Comparison of ENCODE assay signal across 11 cellular contexts in genomic region chr11:9787981-9788521, GRCh38.
DNase-seq lines count a peak whose midpoint lies in the region; ATAC-seq and TF ChIP-seq lines count a peak whose summit lies in the region.
"Had no signal": no experiment of that assay in that cellular context is flagged by ENCODE, and none has a peak within 500 bp of the region (broad histone marks: within the 10 kb centered on the region; RNA-seq: fewer than 3 reads in every experiment).

No MANE protein-coding gene starts in this region.

- H3K9ac ChIP-seq in MM.1S (ENCODE audit: low read length), result no peak overlapping the region
- H3K9ac ChIP-seq: neural progenitor cell had no signal

- no peaks in the 10 kb centered on the region for H4K20me1 ChIP-seq in MM.1S (ENCODE audit: insufficient read depth, low read length)

- no peak overlapping the region for H2AFZ ChIP-seq in MM.1S (ENCODE audit: low read length)
- H2AFZ ChIP-seq: neural progenitor cell had no signal

- H3F3A ChIP-seq in MM.1S (ENCODE audit: insufficient read depth, low read length), result no peaks in the 10 kb centered on the region

- no peaks in the 10 kb centered on the region for H3K4me1 ChIP-seq in mucosa of descending colon (ENCODE audit: low read depth)
- H3K4me1 ChIP-seq in CD8-positive, alpha-beta memory T cell (ENCODE audit: insufficient read depth, low read length), result no peaks in the 10 kb centered on the region
- H3K4me1 ChIP-seq in effector memory CD4-positive, alpha-beta T cell (ENCODE audit: control insufficient read depth, insufficient read depth, low read length, poor library complexity, severe bottlenecking), result no peaks in the 10 kb centered on the region
- no peaks in the 10 kb centered on the region for H3K4me1 ChIP-seq in MM.1S (ENCODE audit: low read length)
- H3K4me1 ChIP-seq: neural progenitor cell had no signal

- no peaks in the 10 kb centered on the region for H3K36me3 ChIP-seq in mucosa of descending colon (ENCODE audit: low read depth)
- no peaks in the 10 kb centered on the region for H3K36me3 ChIP-seq in CD8-positive, alpha-beta memory T cell (ENCODE audit: insufficient read depth, low read length)
- peaks cover 6% of the 10 kb centered on the region for H3K36me3 ChIP-seq in effector memory CD4-positive, alpha-beta T cell (ENCODE audit: control insufficient read depth, insufficient read depth, low read length)
- H3K36me3 ChIP-seq in MM.1S (replicated peaks; ENCODE audit: insufficient read depth, low read length), result no peaks in the 10 kb centered on the region
- H3K36me3 ChIP-seq: neural progenitor cell had no signal

- H3K4me3 ChIP-seq in mucosa of descending colon (no peak overlapping the region), MM.1S (ENCODE audit: low read length) (no peak overlapping the region)
- H3K4me3 ChIP-seq in CD8-positive, alpha-beta memory T cell (ENCODE audit: low read length), result no peak overlapping the region
- H3K4me3 ChIP-seq in effector memory CD4-positive, alpha-beta T cell (ENCODE audit: insufficient read depth, low read depth, low read length, poor library complexity, severe bottlenecking), result no peak overlapping the region
- H3K4me3 ChIP-seq: neural progenitor cell, SK-N-MC had no signal

- ATAC-seq in mucosa of descending colon (peak; percentile 15), GM18517 (IDR thresholded peaks at IDR 0.05; ENCODE audit: unreplicated experiment) (no peak)

- intact Hi-C loops in mucosa of descending colon (cut with DNase I, micrococcal nuclease), result no loop called here

- H3K9me2 ChIP-seq in MM.1S (replicated peaks; ENCODE audit: insufficient read depth, low read length), result no peaks in the 10 kb centered on the region

- no peak overlapping the region for H3K27ac ChIP-seq in CD8-positive, alpha-beta memory T cell (ENCODE audit: low read depth, low read length)
- H3K27ac ChIP-seq in effector memory CD4-positive, alpha-beta T cell (ENCODE audit: insufficient read depth, low read length, poor library complexity, severe bottlenecking), result no peak overlapping the region
- H3K27ac ChIP-seq in MM.1S (ENCODE audit: low read length), result no peak overlapping the region
- H3K27ac ChIP-seq: neural progenitor cell, SK-N-MC had no signal

- H3K27me3 Mint-ChIP-seq in CD8-positive, alpha-beta memory T cell, result no peaks in the 10 kb centered on the region

- CTCF ChIA-PET in CD8-positive, alpha-beta memory T cell (lab: Charles Lee), result interaction anchor here (1.1 kb wide), 1 partner anchor 519 kb away, joined by 4 read pairs; no protein-coding TSS in a partner anchor

- no peaks in the 10 kb centered on the region for H3K79me2 ChIP-seq in MM.1S (ENCODE audit: low read length)

- TF ChIP-seq CTCF in mucosa of descending colon (IDR thresholded peaks at IDR 0.05) (no peak), MM.1S (IDR thresholded peaks at IDR 0.05; ENCODE audit: low read length) (no peak)

- H3K4me1 Mint-ChIP-seq in CD8-positive, alpha-beta memory T cell, result no peaks in the 10 kb centered on the region
- H3K4me1 Mint-ChIP-seq: neural progenitor cell had no signal

- peak overlapping the region in 3 of 8 donors; percentile 17 to 20 (median 17) for H3K27ac Mint-ChIP-seq in CD8-positive, alpha-beta memory T cell
- H3K27ac Mint-ChIP-seq: neural progenitor cell had no signal

- H3K4me3 Mint-ChIP-seq in CD8-positive, alpha-beta memory T cell, result no peak overlapping the region
- H3K4me3 Mint-ChIP-seq: neural progenitor cell had no signal

- H3K36me3 Mint-ChIP-seq in CD8-positive, alpha-beta memory T cell, result peaks cover 3 to 48% (median 10%) of the 10 kb centered on the region in 3 donors

- no peaks in the 10 kb centered on the region for H3K27me3 ChIP-seq in CD8-positive, alpha-beta memory T cell (ENCODE audit: insufficient read depth, low read length, poor library complexity, severe bottlenecking)
- no peaks in the 10 kb centered on the region for H3K27me3 ChIP-seq in effector memory CD4-positive, alpha-beta T cell (replicated peaks; ENCODE audit: control insufficient read depth, insufficient read depth, low read length, poor library complexity, severe bottlenecking)
- H3K27me3 ChIP-seq in MM.1S (replicated peaks; ENCODE audit: insufficient read depth, low read length), result no peaks in the 10 kb centered on the region
- H3K27me3 ChIP-seq: neural progenitor cell had no signal

- no peak overlapping the region for H3K4me2 ChIP-seq in MM.1S (ENCODE audit: low read depth, low read length)
- H3K4me2 ChIP-seq: neural progenitor cell had no signal

- H3K9me3 ChIP-seq in mucosa of descending colon (no peaks in the 10 kb centered on the region), MM.1S (replicated peaks; ENCODE audit: insufficient read depth, low read length) (no peaks in the 10 kb centered on the region)
- no peaks in the 10 kb centered on the region for H3K9me3 ChIP-seq in CD8-positive, alpha-beta memory T cell (ENCODE audit: low read length)
- H3K9me3 ChIP-seq in effector memory CD4-positive, alpha-beta T cell (ENCODE audit: control insufficient read depth, low read length), result no peaks in the 10 kb centered on the region

- peak; percentile 93 for DNase-seq in A172 (ENCODE audit: low spot score)
- peak; percentile 90 for DNase-seq in HS-5 (ENCODE audit: low read depth)
- peak; percentile 16 for DNase-seq in brain pericyte (ENCODE audit: low read depth, low spot score)
- peak in 1 of 3 donors; percentile 16 for DNase-seq in mucosa of descending colon
- no peak for DNase-seq in CD8-positive, alpha-beta memory T cell
- DNase-seq in effector memory CD4-positive, alpha-beta T cell, result no peak
- DNase-seq in MM.1S, result no peak
- DNase-seq: NCI-H1436 had no signal

- no peaks in the 10 kb centered on the region for H3K9me3 Mint-ChIP-seq in CD8-positive, alpha-beta memory T cell
- H3K9me3 Mint-ChIP-seq: neural progenitor cell had no signal

- POLR2A ChIA-PET in CD8-positive, alpha-beta memory T cell (lab: Charles Lee), result no interaction called here

Comparison
In these comparisons a context has a peak if more than half of its experiments do, and no peak if none do; other contexts are left out.
1. DNase-seq: peak in A172 (single experiment), HS-5 (single experiment) and brain pericyte (single experiment); none in CD8-positive, alpha-beta memory T cell (0 of 5), effector memory CD4-positive, alpha-beta T cell (0 of 3) and MM.1S (single experiment).